1 cellular context compared by ENCODE assay signal in the genomic region with DNA sequence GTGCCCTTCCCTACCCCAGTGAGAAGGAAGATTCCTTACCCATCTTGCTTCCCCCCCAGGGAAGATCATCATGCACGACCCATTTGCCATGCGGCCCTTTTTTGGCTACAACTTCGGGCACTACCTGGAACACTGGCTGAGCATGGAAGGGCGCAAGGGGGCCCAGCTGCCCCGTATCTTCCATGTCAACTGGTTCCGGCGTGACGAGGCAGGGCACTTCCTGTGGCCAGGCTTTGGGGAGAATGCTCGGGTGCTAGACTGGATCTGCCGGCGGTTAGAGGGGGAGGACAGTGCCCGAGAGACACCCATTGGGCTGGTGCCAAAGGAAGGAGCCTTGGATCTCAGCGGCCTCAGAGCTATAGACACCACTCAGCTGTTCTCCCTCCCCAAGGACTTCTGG.
TF ChIP-seq lines count a peak whose summit lies in the region.

No MANE protein-coding gene starts in this region.

TF ChIP-seq in endothelial cell of umbilical vein, 7 proteins besides CTCF, POLR2A, EP300 and RAD21:
- no peak for TF ChIP-seq MYC (IDR thresholded peaks at IDR 0.05; ENCODE audit: low read depth, low read length)
- no peak for TF ChIP-seq JUN (IDR thresholded peaks at IDR 0.05; ENCODE audit: borderline replicate concordance, insufficient read depth, insufficient read length, low read depth)
- TF ChIP-seq, protein P1, sequence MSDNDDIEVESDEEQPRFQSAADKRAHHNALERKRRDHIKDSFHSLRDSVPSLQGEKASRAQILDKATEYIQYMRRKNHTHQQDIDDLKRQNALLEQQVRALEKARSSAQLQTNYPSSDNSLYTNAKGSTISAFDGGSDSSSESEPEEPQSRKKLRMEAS (IDR thresholded peaks at IDR 0.05; ENCODE audit: insufficient read depth, insufficient read length): no peak
- TF ChIP-seq POLR2AphosphoS5 (IDR thresholded peaks at IDR 0.05; ENCODE audit: insufficient read depth, low read depth, low read length): no peak
- no peak for TF ChIP-seq EZH2 (IDR thresholded peaks at IDR 0.05; ENCODE audit: borderline replicate concordance, low read depth, low read length, severe bottlenecking)
- TF ChIP-seq FOS (IDR thresholded peaks at IDR 0.05; ENCODE audit: borderline replicate concordance, insufficient read depth, low read length): no peak
- no peak for TF ChIP-seq GATA2 (IDR thresholded peaks at IDR 0.05; ENCODE audit: insufficient read depth, insufficient read length, low read depth, low read length)
